Comparison of ENCODE assay signal across 1 cellular context in the genomic region with DNA sequence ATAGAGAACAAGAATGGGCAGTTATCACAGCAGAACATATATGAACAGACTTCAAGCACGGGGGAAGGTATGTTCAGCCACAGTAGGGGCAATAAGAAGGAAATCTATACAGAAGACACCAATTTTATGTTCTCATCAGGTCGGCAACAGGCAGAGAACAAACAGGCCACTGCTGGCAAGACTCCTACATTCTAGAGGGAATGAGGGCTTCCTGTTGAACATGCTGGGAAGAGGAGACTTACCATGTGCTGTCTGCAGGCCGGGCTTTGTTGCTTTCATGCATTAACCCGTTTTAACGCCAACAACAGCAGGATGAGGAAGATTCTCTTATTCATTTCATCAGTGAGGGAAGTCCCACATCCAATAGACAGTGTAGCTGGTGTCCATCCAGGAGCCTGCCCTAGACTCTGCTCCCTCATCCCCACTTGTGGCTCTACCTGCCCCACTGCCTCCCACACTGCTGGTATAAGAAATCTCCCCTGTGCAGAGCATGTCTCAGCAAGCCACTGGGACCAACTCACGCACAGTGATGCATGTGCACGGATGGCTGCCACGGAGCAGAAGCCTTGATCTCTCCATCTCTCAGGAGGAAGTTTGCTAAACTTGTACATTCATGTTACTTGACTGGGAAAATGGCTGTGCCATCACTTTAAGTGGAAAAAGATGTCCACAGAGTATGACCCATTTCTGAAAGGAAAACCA.
TF ChIP-seq lines count a peak whose summit lies in the region.

No MANE protein-coding gene starts in this region.

TF ChIP-seq in H1, 55 proteins besides CTCF, POLR2A, EP300 and RAD21:
- TF ChIP-seq KDM1A (IDR thresholded peaks at IDR 0.05; ENCODE audit: borderline replicate concordance, low read length) (no peak), YY1 (IDR thresholded peaks at IDR 0.05; ENCODE audit: low read depth, low read length) (no peak), CBX5 (IDR thresholded peaks at IDR 0.05; ENCODE audit: low read depth, low read length) (no peak), BCL11A (IDR thresholded peaks at IDR 0.05; ENCODE audit: low read depth in 2 of 2, low read length in 2 of 2) (no peak), EZH2 (IDR thresholded peaks at IDR 0.05; ENCODE audit: low read depth, low read length, severe bottlenecking) (no peak), ASH2L (IDR thresholded peaks at IDR 0.05; ENCODE audit: low read length) (no peak), SAP30 (IDR thresholded peaks at IDR 0.05; ENCODE audit: insufficient read depth, insufficient replicate concordance, low read length) (no peak), GTF2F1 (IDR thresholded peaks at IDR 0.05; ENCODE audit: borderline replicate concordance, low read depth, low read length) (no peak), SIRT6 (IDR thresholded peaks at IDR 0.05; ENCODE audit: low read length) (no peak)
